9 cellular contexts compared by ENCODE assay signal in genomic region chr18:3451166-3451988, GRCh38. TPM values are rescaled to one million over a fixed set of nuclear protein-coding genes. Genes with fewer than 3 reads are reported as not detected.
DNase-seq lines count a peak whose midpoint lies in the region; FAIRE-seq lines count a peak whose summit lies in the region.
"Had no signal": no experiment of that assay in that cellular context is flagged by ENCODE, and none has a peak within 500 bp of the region (broad histone marks: within the 10 kb centered on the region; RNA-seq: fewer than 3 reads in every experiment).

No MANE protein-coding gene starts in this region.

- no peak overlapping the region for H4K91ac ChIP-seq in neuronal stem cell (ENCODE audit: low read depth, low read length, poor library complexity)

- H3K23ac ChIP-seq in neuronal stem cell (ENCODE audit: low read depth, low read length, poor library complexity): peak overlapping the region; percentile 98

- peak overlapping the region; percentile 100 for H2AK5ac ChIP-seq in neuronal stem cell (ENCODE audit: low read depth, low read length)

- no peak overlapping the region for H3K4ac ChIP-seq in neuronal stem cell (ENCODE audit: low read length)

- H2BK12ac ChIP-seq in neuronal stem cell (ENCODE audit: low read length): peak overlapping the region; percentile 63

- H3K27ac ChIP-seq in HUES6 (ENCODE audit: low read depth, low read length): peak overlapping the region; percentile 70
- peak overlapping the region; percentile 91 for H3K27ac ChIP-seq in neuronal stem cell (replicated peaks; ENCODE audit: low read length)
- H3K27ac ChIP-seq in stomach smooth muscle (ENCODE audit: low read length): peak overlapping the region; percentile 99

- H2BK120ac ChIP-seq in neuronal stem cell (ENCODE audit: low read depth, low read length): peak overlapping the region; percentile 73

- peak overlapping the region; percentile 100 for H2BK5ac ChIP-seq in neuronal stem cell (ENCODE audit: low read length)

- peaks cover 24% of the 10 kb centered on the region for H3K36me3 ChIP-seq in HUES6 (ENCODE audit: control insufficient read depth, insufficient read depth, low read length)
- peaks cover 4 to 12% of the 10 kb centered on the region in 2 donors for H3K36me3 ChIP-seq in neuronal stem cell (replicated peaks in 1 of 2; ENCODE audit: control insufficient read depth in 2 of 2, insufficient read depth in 2 of 2, low read length in 2 of 2)
- peaks cover 0 to 4% of the 10 kb centered on the region in 2 donors for H3K36me3 ChIP-seq in stomach smooth muscle (ENCODE audit: control insufficient read depth in 2 of 2, insufficient read depth in 2 of 2, low read length in 2 of 2)

- in situ Hi-C loops in SK-MEL-5 (cut with HindIII; ENCODE audit: low pct_unique_long_range_greater_than_20kb, low sequenced_read_pairs): no loop called here

- H3K9me3 ChIP-seq in HUES6 (ENCODE audit: control insufficient read depth, insufficient read depth, low read depth, low read length) (no peaks in the 10 kb centered on the region), neuronal stem cell (replicated peaks in 1 of 2; ENCODE audit: control insufficient read depth in 2 of 2, insufficient read depth in 1 of 2, low read depth in 1 of 2, low read length in 2 of 2) (no peaks in the 10 kb centered on the region), stomach smooth muscle (ENCODE audit: control insufficient read depth in 2 of 2, low read length in 2 of 2) (no peaks in the 10 kb centered on the region)

- H3K27me3 ChIP-seq in HUES6 (ENCODE audit: control insufficient read depth, insufficient read depth, low read length) (no peaks in the 10 kb centered on the region), neuronal stem cell (ENCODE audit: control insufficient read depth in 3 of 3, insufficient read depth in 3 of 3, low read depth in 1 of 3, low read length in 3 of 3) (no peaks in the 10 kb centered on the region), stomach smooth muscle (ENCODE audit: control insufficient read depth in 1 of 2, insufficient read depth in 2 of 2, low read length in 2 of 2) (no peaks in the 10 kb centered on the region)

- H3K9ac ChIP-seq in HUES6 (ENCODE audit: low read length) (peak overlapping the region; percentile 98), neuronal stem cell (ENCODE audit: low read depth, low read length, poor library complexity) (peak overlapping the region; percentile 98), stomach smooth muscle (ENCODE audit: low read length in 2 of 2) (peak overlapping the region; percentile 98 to 100)

- peaks cover 26% of the 10 kb centered on the region for H3K4me1 ChIP-seq in HUES6 (ENCODE audit: control insufficient read depth, insufficient read depth, low read length)
- peaks cover 12 to 19% of the 10 kb centered on the region in 2 donors for H3K4me1 ChIP-seq in neuronal stem cell (ENCODE audit: control insufficient read depth in 2 of 2, insufficient read depth in 1 of 2, low read depth in 1 of 2, low read length in 2 of 2)
- H3K4me1 ChIP-seq in stomach smooth muscle (ENCODE audit: control insufficient read depth, insufficient read depth, low read length): peaks cover 18% of the 10 kb centered on the region

- peak overlapping the region; percentile 83 for H3K4me3 ChIP-seq in HUES6 (ENCODE audit: low read depth, low read length)
- H3K4me3 ChIP-seq in neuronal stem cell (ENCODE audit: low read length in 2 of 2): peak overlapping the region; percentile 69 to 95
- peak overlapping the region; percentile 96 to 97 for H3K4me3 ChIP-seq in stomach smooth muscle (ENCODE audit: low read length in 2 of 2)

- no CpG with 5 or more reads among the region's 50 CpGs for WGBS in neuronal stem cell (ENCODE audit: extremely low coverage in 2 of 2, insufficient read length in 2 of 2, insufficient replicate concordance in 1 of 2), 2 donors

- H3K4me2 ChIP-seq in neuronal stem cell (ENCODE audit: insufficient read depth, low read length, poor library complexity, severe bottlenecking): peak overlapping the region; percentile 66

- H2AFZ ChIP-seq in neuronal stem cell (ENCODE audit: low read length): no peak overlapping the region

- H4K8ac ChIP-seq in neuronal stem cell (ENCODE audit: low read depth, low read length): no peak overlapping the region

- H3K79me1 ChIP-seq in neuronal stem cell (ENCODE audit: low read depth, low read length): peaks cover under 1% of the 10 kb centered on the region

- DNase-seq in CD1c-positive myeloid dendritic cell (ENCODE audit: extremely low spot score) (peak; percentile 95), SK-MEL-5 (ENCODE audit: low read depth, low spot score) (peak; percentile 79), frontal cortex (ENCODE audit: low spot score in 2 of 2) (peak; percentile 73 to 78), neuronal stem cell (ENCODE audit: low spot score) (peak; percentile 89), DMS153 (lab: John Stamatoyannopoulos, UW) (no peak)
- peak; percentile 89 for DNase-seq in activated naive CD4-positive, alpha-beta T cell treated with Interleukin-2 at 50 U/mL for 16 hours

- H2BK15ac ChIP-seq in neuronal stem cell (ENCODE audit: low read length): peak overlapping the region; percentile 86

- peak overlapping the region; percentile 47 for H3K14ac ChIP-seq in neuronal stem cell (ENCODE audit: low read length)

- FAIRE-seq in frontal cortex (lab: Jason Lieb, UNC): no peak
- FAIRE-seq: TTC549 had no signal

- peak overlapping the region; percentile 99 for H3K18ac ChIP-seq in neuronal stem cell (ENCODE audit: low read length)

RNA-seq across cellular contexts. Expression of gene TGIF1, which starts 1.4 kb away (rescaled TPM):
- total RNA-seq in SK-MEL-5 (2014; rRNA removed; shearing (Covaris generic)): 191 and 210 TPM in 2 replicates
- 136 and 144 TPM in 2 replicates for polyA plus RNA-seq in SK-MEL-5 (2015; cell fraction: cytosol; rRNA removed)
- 304 and 312 TPM in 2 replicates for polyA plus RNA-seq in SK-MEL-5 (2015; cell fraction: nucleus; rRNA removed)
- total RNA-seq in frontal cortex: 15.5 TPM
- polyA plus RNA-seq in neuronal stem cell (2013, experiment 1 of 2): 85.8 TPM
- polyA plus RNA-seq in neuronal stem cell (2013, experiment 2 of 2): 86.4 TPM

Comparison
In these comparisons a context has a peak if more than half of its experiments do, and no peak if none do; other contexts are left out.
1. RNA of gene TGIF1, which starts 1.4 kb away (total RNA-seq): 191 to 210 TPM in SK-MEL-5; 15.5 TPM in frontal cortex (single experiment); every median in the first group is over 10 times any median in the second.
2. Peak in every context shown above with its lines, with median percentiles within 50 percentile points of each other: H3K27ac ChIP-seq, H3K4me3 ChIP-seq and H3K9ac ChIP-seq.